In genomic region chr2:68594674-68595492, GRCh38 we compare ENCODE assay signal across 8 cellular contexts. TPM values are rescaled to one million over a fixed set of nuclear protein-coding genes. Genes with fewer than 3 reads are reported as not detected.
A peak's percentile ranks its signal among the peaks of the same experiment; 100 is the strongest.
DNase-seq lines count a peak whose midpoint lies in the region; ATAC-seq and TF ChIP-seq lines count a peak whose summit lies in the region.

No MANE protein-coding gene starts in this region.

- ATAC-seq in Right ventricle myocardium inferior = no peak

- DNase-seq in Right ventricle myocardium inferior (ENCODE audit: missing footprints) (peak; percentile 75), cardiac septum (ENCODE audit: low spot score) (no peak), HL-60 (ENCODE audit: low read depth in 1 of 2, low spot score in 1 of 2) (peak; percentile 5 to 48), T follicular helper cell (ENCODE audit: low read depth) (peak; percentile 35), astrocyte of the hippocampus (ENCODE audit: low read depth, low spot score) (peak; percentile 61), islet precursor cell (peak; percentile 62), amniotic stem cell (lab: John Stamatoyannopoulos, UW) (no peak)
- DNase-seq in stimulated activated CD4-positive, alpha-beta T cell treated with anti-CD3 and anti-CD28 coated beads, Interleukin-4, amount 100 ng/mL, for 48 hours (ENCODE audit: low read depth in 2 of 2) = peak; percentile 39

- H3K4me3 ChIP-seq in HL-60 (replicated peaks; ENCODE audit: insufficient read depth, low read length) = no peak overlapping the region

- H3K27me3 ChIP-seq in HL-60 (ENCODE audit: insufficient read depth, poor library complexity, severe bottlenecking) = no peaks in the 10 kb centered on the region

- intact Hi-C loops in Right ventricle myocardium inferior (cut with DNase I) = loop anchor here (2.0 kb wide), 1 partner anchor 106 kb away; no protein-coding TSS in a partner anchor
- intact Hi-C loops in cardiac septum (cut with DNase I) = loop anchor here (10.0 kb wide), 1 partner anchor 130 kb away; the partner anchor contains the start of genes APLF and FBXO48

- peak; percentile 53 for TF ChIP-seq CTCF in HL-60 (IDR thresholded peaks at IDR 0.05; ENCODE audit: insufficient read depth, low read length)

- no peak overlapping the region for H3K27ac ChIP-seq in HL-60 (replicated peaks)

RNA-seq across cellular contexts. Expression of gene PROKR1, which starts 48.5 kb away (rescaled TPM):
- not detected for total RNA-seq in Right ventricle myocardium inferior
- total RNA-seq in cardiac septum = 0.08 TPM

Comparison
In these comparisons a context has a peak if more than half of its experiments do, and no peak if none do; other contexts are left out.
1. DNase-seq: peak in Right ventricle myocardium inferior (single experiment), HL-60 (2 of 2), T follicular helper cell (single experiment), astrocyte of the hippocampus (single experiment), islet precursor cell (single experiment) and stimulated activated CD4-positive, alpha-beta T cell treated with anti-CD3 and anti-CD28 coated beads, Interleukin-4, amount 100 ng/mL, for 48 hours (2 of 2); none in cardiac septum (single experiment) and amniotic stem cell (single experiment).